In the genomic region with DNA sequence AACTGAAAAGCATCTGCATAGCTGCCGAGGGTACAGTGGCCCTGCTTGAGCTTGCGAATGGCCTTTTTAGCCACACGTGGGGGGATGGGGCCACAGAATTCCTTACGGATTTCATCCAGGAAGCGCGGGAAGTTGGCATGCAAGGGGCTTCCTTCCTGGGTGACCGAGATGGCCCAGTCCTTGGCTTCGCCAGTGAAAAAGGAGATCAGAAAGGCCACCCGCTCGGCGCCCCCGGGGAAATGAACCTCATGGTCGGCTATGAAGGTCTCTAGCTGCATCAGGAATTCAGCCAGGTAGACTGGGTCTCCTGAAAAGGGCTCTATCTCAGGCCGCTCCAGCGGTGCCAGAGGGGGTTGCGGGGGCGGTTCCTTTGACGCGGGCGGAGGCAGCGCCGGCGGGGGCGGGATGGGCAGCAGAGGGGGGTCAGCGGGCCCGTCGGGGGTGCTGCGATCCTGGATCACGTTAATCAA, we compare ENCODE assay signal across 8 cellular contexts. TPM values are rescaled to one million over a fixed set of nuclear protein-coding genes. Genes with fewer than 3 reads are reported as not detected.
DNase-seq lines count a peak whose midpoint lies in the region; ATAC-seq, FAIRE-seq and TF ChIP-seq lines count a peak whose summit lies in the region.

No MANE protein-coding gene starts in this region.

- H3K27ac Mint-ChIP-seq in stimulated activated memory B cell treated with anti-CD40 and anti-IgM and Interleukin-4, amounts not matched to agents 10 μg/mL and 1 μg/mL and 100 μg/mL, for 72 hours = no peak overlapping the region

- no peak for ATAC-seq in stimulated activated memory B cell treated with anti-CD40 and anti-IgM and Interleukin-4, amounts not matched to agents 10 μg/mL and 1 μg/mL and 100 μg/mL, for 72 hours
- ATAC-seq in GM19395 (IDR thresholded peaks at IDR 0.05; ENCODE audit: unreplicated experiment) = no peak

- intact Hi-C loops in mammary epithelial cell (cut with micrococcal nuclease) = no loop called here
- intact Hi-C loops in kidney (cut with DNase I) = no loop called here

- H3K4me3 ChIP-seq in GM23248 (peak overlapping the region; percentile 78), mammary epithelial cell (replicated peaks in 1 of 3; ENCODE audit: insufficient read depth in 1 of 3, low read depth in 2 of 3, low read length in 3 of 3) (no peak overlapping the region), kidney (ENCODE audit: low read length in 2 of 2) (peak overlapping the region in 1 of 2 donors; percentile 54)

- peak overlapping the region; percentile 39 for H3K4me3 Mint-ChIP-seq in stimulated activated memory B cell treated with anti-CD40 and anti-IgM and Interleukin-4, amounts not matched to agents 10 μg/mL and 1 μg/mL and 100 μg/mL, for 72 hours

- H3K79me2 ChIP-seq in GM23248 (ENCODE audit: insufficient read depth) = no peaks in the 10 kb centered on the region; the same call in 1 of the 2 replicates
- H3K79me2 ChIP-seq in mammary epithelial cell (ENCODE audit: insufficient read depth, low read length) = no peaks in the 10 kb centered on the region

- H3K27me3 Mint-ChIP-seq in stimulated activated memory B cell treated with anti-CD40 and anti-IgM and Interleukin-4, amounts not matched to agents 10 μg/mL and 1 μg/mL and 100 μg/mL, for 72 hours = peaks cover 33% of the 10 kb centered on the region

- H3K4me2 ChIP-seq in GM23248 (ENCODE audit: unreplicated experiment) (peak overlapping the region; percentile 34), mammary epithelial cell (ENCODE audit: insufficient read depth, low read depth, low read length) (peak overlapping the region; percentile 77)

- no peaks in the 10 kb centered on the region for H3K9me3 Mint-ChIP-seq in stimulated activated memory B cell treated with anti-CD40 and anti-IgM and Interleukin-4, amounts not matched to agents 10 μg/mL and 1 μg/mL and 100 μg/mL, for 72 hours

- no peaks in the 10 kb centered on the region for H3F3A ChIP-seq in GM23248 (ENCODE audit: insufficient read depth)

- DNase-seq in GM23248 = no peak
- DNase-seq in mammary epithelial cell = no peak
- peak; percentile 80 for DNase-seq in kidney
- DNase-seq in HUDEP-2 (lab: John Stamatoyannopoulos, UW; ENCODE audit: unreplicated experiment in 76 of 76) = no peak
- DNase-seq in NCI-H128 (lab: John Stamatoyannopoulos, UW; ENCODE audit: unreplicated experiment) = no peak
- no peak for DNase-seq in NCI-H2081 (lab: John Stamatoyannopoulos, UW)

- FAIRE-seq in kidney (lab: Jason Lieb, UNC) = no peak

- TF ChIP-seq CTCF in mammary epithelial cell (conservative IDR thresholded peaks at IDR 0.05 in 1 of 2, IDR thresholded peaks at IDR 0.05 in 1 of 2; ENCODE audit: extremely low read depth in 1 of 2, insufficient read depth in 1 of 2, low read depth in 1 of 2, low read length in 2 of 2) (no peak), kidney (IDR thresholded peaks at IDR 0.05; ENCODE audit: borderline replicate concordance, extremely low read depth, insufficient read depth) (no peak)

- H3K36me3 ChIP-seq in GM23248 (ENCODE audit: low read depth) (no peaks in the 10 kb centered on the region), mammary epithelial cell (ENCODE audit: insufficient read depth, low read length) (no peaks in the 10 kb centered on the region), kidney (ENCODE audit: control insufficient read depth in 1 of 2, insufficient read depth in 2 of 2, low read length in 2 of 2) (no peaks in the 10 kb centered on the region)

- H3K27me3 ChIP-seq in GM23248 (replicated peaks; ENCODE audit: insufficient read depth) = no peaks in the 10 kb centered on the region
- peaks cover 2% of the 10 kb centered on the region for H3K27me3 ChIP-seq in mammary epithelial cell (ENCODE audit: insufficient read depth, low read length)

- peaks cover 10% of the 10 kb centered on the region for H3K4me1 Mint-ChIP-seq in stimulated activated memory B cell treated with anti-CD40 and anti-IgM and Interleukin-4, amounts not matched to agents 10 μg/mL and 1 μg/mL and 100 μg/mL, for 72 hours

- no peaks in the 10 kb centered on the region for H3K9me3 ChIP-seq in GM23248 (ENCODE audit: low read depth)
- no peaks in the 10 kb centered on the region for H3K9me3 ChIP-seq in mammary epithelial cell (replicated peaks; ENCODE audit: insufficient read depth, low read length)
- no peaks in the 10 kb centered on the region for H3K9me3 ChIP-seq in kidney (ENCODE audit: control insufficient read depth in 1 of 2, low read length in 2 of 2)

- no peaks in the 10 kb centered on the region for H3K36me3 Mint-ChIP-seq in stimulated activated memory B cell treated with anti-CD40 and anti-IgM and Interleukin-4, amounts not matched to agents 10 μg/mL and 1 μg/mL and 100 μg/mL, for 72 hours

- dilution Hi-C loops in mammary epithelial cell (cut with HindIII; ENCODE audit: low sequenced_read_pairs) = no loop called here

- no peaks in the 10 kb centered on the region for H3K9me2 ChIP-seq in GM23248 (ENCODE audit: insufficient read depth)

- H3K4me1 ChIP-seq in GM23248 (ENCODE audit: insufficient read depth) (peaks cover 8% of the 10 kb centered on the region), mammary epithelial cell (ENCODE audit: insufficient read depth, low read length) (peaks cover 13% of the 10 kb centered on the region), kidney (ENCODE audit: control insufficient read depth in 1 of 2, insufficient read depth in 1 of 2, low read depth in 1 of 2, low read length in 2 of 2) (peaks cover 1 to 14% of the 10 kb centered on the region in 2 donors)

- in situ Hi-C loops in GM23248 (cut with MboI) (no loop called here), mammary epithelial cell (cut with MboI; ENCODE audit: low sequenced_read_pairs in 2 of 2) (no loop called here)

- H4K20me1 ChIP-seq in GM23248 (ENCODE audit: insufficient read depth) (no peaks in the 10 kb centered on the region), mammary epithelial cell (ENCODE audit: insufficient read depth, low read length) (no peaks in the 10 kb centered on the region)

- no TSS peak for BruUV-seq in mammary epithelial cell (replicated peaks; lab: Mats Ljungman, UMichigan)

- H2AFZ ChIP-seq in GM23248 (peak overlapping the region; percentile 73; the same call in 1 of the 2 replicates), mammary epithelial cell (ENCODE audit: low read depth, low read length) (no peak overlapping the region)

- whole genome bisulfite sequencing in GM23248 (ENCODE audit: low coverage in 1 of 2, low lambda C conversion rate in 2 of 2, missing lambda C conversion rate in 2 of 2), 2 experiments = 85 to 92% methylated on average over 5 to 8 of the region's 29 CpGs
- WGBS in mammary epithelial cell (ENCODE audit: low coverage, missing lambda C conversion rate) = 50% methylated on average over 17 of the region's 29 CpGs

- CTCF ChIA-PET in mammary epithelial cell (lab: Charles Lee; ENCODE audit: low non-redundant PET) = no interaction called here

- H3K27ac ChIP-seq in GM23248 (no peak overlapping the region), mammary epithelial cell (ENCODE audit: insufficient read depth, low read depth, low read length) (no peak overlapping the region), kidney (ENCODE audit: low read depth in 2 of 2, low read length in 2 of 2) (peak overlapping the region in 1 of 2 donors; percentile 65)

- H3K9ac ChIP-seq in GM23248 = peak overlapping the region; percentile 79
- no peak overlapping the region for H3K9ac ChIP-seq in mammary epithelial cell (ENCODE audit: insufficient read depth, low read length)
- H3K9ac ChIP-seq in kidney (ENCODE audit: low read length in 2 of 2) = peak overlapping the region in 1 of 2 donors; percentile 67

RNA-seq across cellular contexts. Expression of a gene that starts 0.9 kb away (rescaled TPM):
- total RNA-seq in GM23248 (2014; rRNA removed; shearing (Covaris generic)) = 1.0 and 1.8 TPM in 2 replicates
- polyA plus RNA-seq in GM23248 (2016; fragmentation: Nextera tagmentation; extraction: Ambion mirVana) (1.5 and 1.8 TPM in 2 replicates), mammary epithelial cell (0.65 TPM), kidney (ENCODE audit: insufficient read depth, low read depth, low replicate concordance) (5.7 TPM)
- total RNA-seq in mammary epithelial cell (1 to 10 TPM; 1.8 to 1.9 TPM), kidney (6.9 TPM)
- 0.72 TPM for polyA minus RNA-seq in mammary epithelial cell

RNA-seq across cellular contexts. Expression of a gene that starts 50.8 kb away (rescaled TPM):
- total RNA-seq in GM23248 (2014; rRNA removed; shearing (Covaris generic)) = 4.9 and 6.5 TPM in 2 replicates
- polyA plus RNA-seq in GM23248 (2016; fragmentation: Nextera tagmentation; extraction: Ambion mirVana) (22.1 and 24.7 TPM in 2 replicates), mammary epithelial cell (10.8 TPM), kidney (ENCODE audit: insufficient read depth, low read depth, low replicate concordance) (50.9 TPM)
- total RNA-seq in mammary epithelial cell (1 to 10 TPM; 3.0 to 5.5 TPM), kidney (11.0 TPM)
- polyA minus RNA-seq in mammary epithelial cell = not detected
